ENCODE assay signal across 8 cellular contexts in the genomic region with DNA sequence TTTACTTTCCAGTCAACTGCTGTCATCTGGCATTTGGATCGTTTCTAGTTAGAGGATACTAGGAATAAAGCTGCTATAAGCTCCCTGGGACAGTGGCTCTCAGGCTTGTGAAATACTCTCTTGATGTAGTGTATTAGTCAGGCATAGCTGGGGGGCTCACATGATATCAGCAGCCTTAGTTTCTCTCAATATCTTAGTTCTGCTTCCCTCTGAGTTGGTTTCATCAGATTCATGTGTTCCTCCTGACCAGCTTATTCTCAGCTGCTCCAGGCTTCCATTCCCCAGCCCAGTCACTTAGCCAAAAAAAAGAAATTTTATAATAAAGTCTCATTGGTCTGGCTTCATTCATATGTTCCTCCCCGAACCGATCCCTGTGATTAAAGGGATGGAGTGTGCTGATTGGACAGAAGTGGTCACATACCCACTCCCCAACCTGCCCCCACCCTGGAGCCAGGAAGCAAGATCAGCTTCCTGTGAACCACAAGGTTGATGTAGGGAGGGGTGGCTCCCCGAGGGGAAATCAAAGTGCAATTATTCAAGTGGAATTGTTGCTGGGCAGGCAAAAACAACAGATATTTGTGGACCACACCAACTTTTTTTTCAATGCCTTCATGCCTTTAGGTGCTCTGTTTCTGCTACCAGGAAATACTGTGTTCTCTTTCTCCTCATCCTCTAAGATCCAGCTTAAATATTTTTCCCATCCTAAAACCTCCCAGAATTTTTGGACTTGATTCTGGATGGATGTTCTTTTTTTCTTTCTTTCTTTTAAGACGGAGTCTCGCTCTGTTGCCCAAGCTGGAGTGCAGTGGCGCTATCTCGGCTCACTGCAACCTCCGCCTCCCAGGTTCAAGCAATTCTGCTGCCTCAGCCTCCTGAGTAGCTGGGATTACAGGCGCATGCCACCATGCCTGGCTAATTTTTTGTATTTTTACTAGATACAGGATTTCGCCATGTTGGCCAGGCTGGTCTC. TPM values are rescaled to one million over a fixed set of nuclear protein-coding genes. Genes with fewer than 3 reads are reported as not detected.
DNase-seq lines count a peak whose midpoint lies in the region; ATAC-seq and TF ChIP-seq lines count a peak whose summit lies in the region.

No MANE protein-coding gene starts in this region.

- peak overlapping the region; percentile 20 for H3K4me3 Mint-ChIP-seq in activated CD4-positive, alpha-beta T cell treated with anti-CD3 and anti-CD28 coated beads, Interleukin-2, amount 10 ng/mL, durations not matched to agents 24 days and 14 days
- H3K4me3 Mint-ChIP-seq in type B pancreatic cell = no peak overlapping the region

- no peaks in the 10 kb centered on the region for H3K9me3 Mint-ChIP-seq in activated CD4-positive, alpha-beta T cell treated with anti-CD3 and anti-CD28 coated beads, Interleukin-2, amount 10 ng/mL, durations not matched to agents 24 days and 14 days
- H3K9me3 Mint-ChIP-seq in type B pancreatic cell = no peaks in the 10 kb centered on the region

- intact Hi-C loops in activated CD4-positive, alpha-beta T cell treated with anti-CD3 and anti-CD28 coated beads, Interleukin-2, amount 10 ng/mL, durations not matched to agents 24 days and 14 days (cut with micrococcal nuclease) = no loop called here

- H3K4me1 Mint-ChIP-seq in activated CD4-positive, alpha-beta T cell treated with anti-CD3 and anti-CD28 coated beads, Interleukin-2, amount 10 ng/mL, durations not matched to agents 24 days and 14 days = peaks cover 13% of the 10 kb centered on the region
- peaks cover 9% of the 10 kb centered on the region for H3K4me1 Mint-ChIP-seq in type B pancreatic cell (ENCODE audit: unreplicated experiment)

- no peak overlapping the region for H3K4me3 ChIP-seq in kidney epithelial cell (ENCODE audit: low read depth, low read length)

- no peaks in the 10 kb centered on the region for H3K27me3 Mint-ChIP-seq in activated CD4-positive, alpha-beta T cell treated with anti-CD3 and anti-CD28 coated beads, Interleukin-2, amount 10 ng/mL, durations not matched to agents 24 days and 14 days
- H3K27me3 Mint-ChIP-seq in type B pancreatic cell = no peaks in the 10 kb centered on the region

- DNase-seq in activated CD4-positive, alpha-beta T cell treated with anti-CD3 and anti-CD28 coated beads, Interleukin-2, amount 10 ng/mL, durations not matched to agents 24 days and 14 days = peak; percentile 64
- no peak for DNase-seq in activated CD4-positive, alpha-beta T cell treated with anti-CD3 and anti-CD28 coated beads, Interleukin-2, amount 50 U/mL, for 1 hour
- DNase-seq in amniotic epithelial cell (ENCODE audit: low read depth) (peak; percentile 64), kidney epithelial cell (ENCODE audit: low read depth) (peak; percentile 69), type B pancreatic cell (ENCODE audit: extremely low spot score, unreplicated experiment) (no peak), D341Med (ENCODE audit: low spot score) (no peak), NCI-H187 treated with DMSO at 0.1 percent for 48 hours (lab: John Stamatoyannopoulos, UW) (no peak)

- no peaks in the 10 kb centered on the region for H3K36me3 ChIP-seq in kidney epithelial cell (ENCODE audit: control insufficient read depth, insufficient read depth, low read length)

- no peak for ATAC-seq in HG02588 (IDR thresholded peaks at IDR 0.05; ENCODE audit: unreplicated experiment)

- H3K27me3 ChIP-seq in kidney epithelial cell (ENCODE audit: control insufficient read depth, insufficient read depth, low read length) = no peaks in the 10 kb centered on the region

- H3K27ac Mint-ChIP-seq in activated CD4-positive, alpha-beta T cell treated with anti-CD3 and anti-CD28 coated beads, Interleukin-2, amount 10 ng/mL, durations not matched to agents 24 days and 14 days = no peak overlapping the region
- peak overlapping the region; percentile 74 for H3K27ac Mint-ChIP-seq in type B pancreatic cell

- TF ChIP-seq CTCF in kidney epithelial cell (IDR thresholded peaks at IDR 0.05; ENCODE audit: insufficient read depth, low read length, poor library complexity, severe bottlenecking) = no peak
- TF ChIP-seq CTCF in type B pancreatic cell (conservative IDR thresholded peaks at IDR 0.05) = no peak

- no peaks in the 10 kb centered on the region for H3K36me3 Mint-ChIP-seq in activated CD4-positive, alpha-beta T cell treated with anti-CD3 and anti-CD28 coated beads, Interleukin-2, amount 10 ng/mL, durations not matched to agents 24 days and 14 days (ENCODE audit: low read depth)
- H3K36me3 Mint-ChIP-seq in type B pancreatic cell = no peaks in the 10 kb centered on the region

RNA-seq across cellular contexts. Expression of a gene that starts 11.2 kb away (rescaled TPM):
- total RNA-seq in activated CD4-positive, alpha-beta T cell treated with anti-CD3 and anti-CD28 coated beads, Interleukin-2, amount 10 ng/mL, durations not matched to agents 24 days and 14 days = 39.0 and 39.1 TPM in 2 replicates
- total RNA-seq in kidney epithelial cell (67.6 and 68.4 TPM in 2 replicates), type B pancreatic cell (ENCODE audit: low replicate concordance) (47.9 and 49.7 TPM in 2 replicates)

Comparison
In these comparisons a context has a peak if more than half of its experiments do, and no peak if none do; other contexts are left out.
1. DNase-seq: peak in activated CD4-positive, alpha-beta T cell treated with anti-CD3 and anti-CD28 coated beads, Interleukin-2, amount 10 ng/mL, durations not matched to agents 24 days and 14 days (single experiment), amniotic epithelial cell (single experiment) and kidney epithelial cell (single experiment); none in activated CD4-positive, alpha-beta T cell treated with anti-CD3 and anti-CD28 coated beads, Interleukin-2, amount 50 U/mL, for 1 hour (single experiment), type B pancreatic cell (single experiment), D341Med (single experiment) and NCI-H187 treated with DMSO at 0.1 percent for 48 hours (single experiment).